Comparison of ENCODE assay signal across 17 cellular contexts in the genomic region with DNA sequence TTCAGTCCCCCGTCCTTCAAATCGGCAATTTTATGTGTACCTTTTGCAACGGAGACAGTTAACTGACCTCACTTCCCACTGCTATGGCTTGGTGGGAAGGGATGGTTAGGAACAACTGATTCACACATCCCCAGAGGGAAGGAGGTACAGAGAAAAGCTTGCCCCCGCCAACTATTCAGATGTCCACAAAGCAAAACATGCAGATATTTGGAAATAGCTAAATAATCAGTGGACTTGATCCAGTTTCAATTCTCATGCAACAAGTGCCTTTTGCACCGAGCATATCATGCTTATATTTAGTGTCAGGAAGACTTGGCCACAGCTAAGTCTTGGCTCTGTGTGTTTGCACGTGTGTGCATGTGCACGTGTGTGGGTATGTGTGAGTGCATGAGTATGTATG.
DNase-seq lines count a peak whose midpoint lies in the region; ATAC-seq and TF ChIP-seq lines count a peak whose summit lies in the region.
"Had no signal": no experiment of that assay in that cellular context is flagged by ENCODE, and none has a peak within 500 bp of the region (broad histone marks: within the 10 kb centered on the region; RNA-seq: fewer than 3 reads in every experiment).

No MANE protein-coding gene starts in this region.

- no peak for TF ChIP-seq EP300 in ovary (IDR thresholded peaks at IDR 0.05)

- 55 to 72% methylated on average over 4 to 7 of the region's 7 CpGs for WGBS in esophagus squamous epithelium, 2 donors
- 37 to 43% (median 42%) methylated on average over 7 of the region's 7 CpGs for WGBS in psoas muscle, 3 donors
- 8 to 27% (median 13%) methylated on average over 7 of the region's 7 CpGs for WGBS in ovary, 3 donors

- no peaks in the 10 kb centered on the region for H3K27me3 ChIP-seq in BJ (ENCODE audit: control insufficient read depth, insufficient read depth, low read length)
- H3K27me3 ChIP-seq in RWPE2 (ENCODE audit: insufficient read depth, poor library complexity, severe bottlenecking), result no peaks in the 10 kb centered on the region
- no peaks in the 10 kb centered on the region for H3K27me3 ChIP-seq in esophagus squamous epithelium
- H3K27me3 ChIP-seq in psoas muscle (ENCODE audit: insufficient read depth in 3 of 3, low read length in 2 of 3), result no peaks in the 10 kb centered on the region
- H3K27me3 ChIP-seq in ovary, result no peaks in the 10 kb centered on the region

- DNase-seq in BJ (ENCODE audit: low read depth), result peak; percentile 7
- no peak for DNase-seq in RWPE2 (ENCODE audit: low spot score)
- DNase-seq in esophagus squamous epithelium (lab: John Stamatoyannopoulos, UW), result no peak
- no peak for DNase-seq in psoas muscle
- DNase-seq in ovary, result no peak
- no peak for DNase-seq in NCI-H226
- DNase-seq in SHP77 treated with DMSO at 0.1 percent for 48 hours (lab: John Stamatoyannopoulos, UW), result no peak
- DNase-seq in T-cell, result no peak
- DNase-seq: activated CD8-positive, alpha-beta T cell treated with anti-CD3 and anti-CD28 coated beads, Interleukin-2, amount 10 ng/mL, durations not matched to agents 7 days and 5 days; DMS53; NCI-H1417 treated with DMSO at 0.1 percent for 48 hours; NCI-H446 treated with DMSO at 0.1 percent for 48 hours; OCI-M1; SW 1271 had no signal

- no peak for ATAC-seq in RWPE2 (ENCODE audit: low read depth)
- ATAC-seq in psoas muscle, result peak in 3 of 4 donors; percentile 24 to 74 (median 39)
- ATAC-seq in T-cell (replicated peaks in 1 of 4), result no peak
- ATAC-seq: activated CD8-positive, alpha-beta T cell treated with anti-CD3 and anti-CD28 coated beads, Interleukin-2, amount 10 ng/mL, durations not matched to agents 7 days and 5 days had no signal

- peaks cover 19% of the 10 kb centered on the region for H3K4me1 ChIP-seq in RWPE2 (ENCODE audit: insufficient read depth, poor library complexity, severe bottlenecking)
- H3K4me1 ChIP-seq in esophagus squamous epithelium, result peaks cover 0 to 17% (median 0%) of the 10 kb centered on the region in 3 donors
- peaks cover 16% of the 10 kb centered on the region for H3K4me1 ChIP-seq in psoas muscle
- H3K4me1 ChIP-seq in ovary (ENCODE audit: insufficient read depth), result peaks cover 18% of the 10 kb centered on the region
- H3K4me1 ChIP-seq: prostate gland had no signal

- H3K27me3 Mint-ChIP-seq in T-cell, result peaks cover 0 to 4% of the 10 kb centered on the region in 2 donors

- TF ChIP-seq POLR2A in esophagus squamous epithelium (IDR thresholded peaks at IDR 0.05) (no peak), ovary (IDR thresholded peaks at IDR 0.05) (no peak)

- intact Hi-C loops in esophagus squamous epithelium (cut with DNase I), result no loop called here
- intact Hi-C loops in psoas muscle (cut with DNase I), result no loop called here
- intact Hi-C loops in ovary (cut with DNase I), result no loop called here

- peak overlapping the region; percentile 59 for H3K27ac ChIP-seq in RWPE2 (ENCODE audit: poor library complexity, severe bottlenecking)
- peak overlapping the region; percentile 14 to 59 (median 42) for H3K27ac ChIP-seq in esophagus squamous epithelium
- H3K27ac ChIP-seq in psoas muscle, result no peak overlapping the region
- H3K27ac ChIP-seq in ovary, result peak overlapping the region in 1 of 2 donors; percentile 14
- H3K27ac ChIP-seq: C4-2B, prostate gland had no signal

- H3K4me1 Mint-ChIP-seq in T-cell, result no peaks in the 10 kb centered on the region

- H3K27ac Mint-ChIP-seq in T-cell, result no peak overlapping the region
- H3K27ac Mint-ChIP-seq: activated CD8-positive, alpha-beta T cell treated with anti-CD3 and anti-CD28 coated beads, Interleukin-2, amount 10 ng/mL, durations not matched to agents 7 days and 5 days; activated T-helper 1 cell treated with anti-CD3 and anti-CD28 coated beads, Interleukin-12 subunit alpha, Interleukin-12 subunit beta, Interleukin-2, Interleukin-4 antibody, amounts not matched to agents 30 ng/mL and 10 ng/mL and 1 ng/mL, durations not matched to agents 14 hours and 24 hours and 36 hours had no signal

- no peaks in the 10 kb centered on the region for H3K9me3 ChIP-seq in RWPE2 (ENCODE audit: severe bottlenecking)
- H3K9me3 ChIP-seq in esophagus squamous epithelium, result no peaks in the 10 kb centered on the region
- no peaks in the 10 kb centered on the region for H3K9me3 ChIP-seq in psoas muscle
- no peaks in the 10 kb centered on the region for H3K9me3 ChIP-seq in ovary
- H3K9me3 ChIP-seq: prostate gland had no signal

- CTCF ChIA-PET in BJ (lab: Yijun Ruan, JAX) (interaction anchor here (2.7 kb wide), 1 partner anchor 56 kb away, joined by 10 read pairs; no protein-coding TSS in a partner anchor), T-cell (lab: Charles Lee) (no interaction called here)

- H3K4me3 Mint-ChIP-seq in T-cell, result no peak overlapping the region
- H3K4me3 Mint-ChIP-seq: activated CD8-positive, alpha-beta T cell treated with anti-CD3 and anti-CD28 coated beads, Interleukin-2, amount 10 ng/mL, durations not matched to agents 7 days and 5 days; activated T-helper 1 cell treated with anti-CD3 and anti-CD28 coated beads, Interleukin-12 subunit alpha, Interleukin-12 subunit beta, Interleukin-2, Interleukin-4 antibody, amounts not matched to agents 30 ng/mL and 10 ng/mL and 1 ng/mL, durations not matched to agents 14 hours and 24 hours and 36 hours had no signal

- no peaks in the 10 kb centered on the region for H3K9me3 Mint-ChIP-seq in T-cell
- H3K9me3 Mint-ChIP-seq: activated T-helper 1 cell treated with anti-CD3 and anti-CD28 coated beads, Interleukin-12 subunit alpha, Interleukin-12 subunit beta, Interleukin-2, Interleukin-4 antibody, amounts not matched to agents 30 ng/mL and 10 ng/mL and 1 ng/mL, durations not matched to agents 14 hours and 24 hours and 36 hours had no signal

- H3K4me3 ChIP-seq in BJ (ENCODE audit: low read depth, low read length) (no peak overlapping the region), RWPE2 (ENCODE audit: severe bottlenecking) (no peak overlapping the region), esophagus squamous epithelium (no peak overlapping the region), psoas muscle (no peak overlapping the region), ovary (no peak overlapping the region)
- H3K4me3 ChIP-seq: prostate gland had no signal

- POLR2A ChIA-PET in BJ (lab: Charles Lee) (no interaction called here), T-cell (lab: Charles Lee) (no interaction called here)

- TF ChIP-seq CTCF in BJ (IDR thresholded peaks at IDR 0.05; ENCODE audit: insufficient read depth, low read depth, low read length) (no peak), RWPE2 (IDR thresholded peaks at IDR 0.05; ENCODE audit: poor library complexity, severe bottlenecking) (no peak), esophagus squamous epithelium (IDR thresholded peaks at IDR 0.05) (no peak), psoas muscle (IDR thresholded peaks at IDR 0.05) (no peak), ovary (IDR thresholded peaks at IDR 0.05) (no peak)

- H3K36me3 ChIP-seq in BJ (ENCODE audit: control insufficient read depth, insufficient read depth, low read length), result no peaks in the 10 kb centered on the region
- H3K36me3 ChIP-seq in RWPE2 (ENCODE audit: low read depth), result no peaks in the 10 kb centered on the region
- H3K36me3 ChIP-seq in esophagus squamous epithelium, result no peaks in the 10 kb centered on the region
- no peaks in the 10 kb centered on the region for H3K36me3 ChIP-seq in psoas muscle (ENCODE audit: insufficient read depth in 1 of 2, low read depth in 1 of 2)
- no peaks in the 10 kb centered on the region for H3K36me3 ChIP-seq in ovary
- H3K36me3 ChIP-seq: prostate gland had no signal

- no peaks in the 10 kb centered on the region for H3K36me3 Mint-ChIP-seq in T-cell

Comparison
In these comparisons a context has a peak if more than half of its experiments do, and no peak if none do; other contexts are left out.
1. ATAC-seq: peak in psoas muscle (3 of 4); none in RWPE2 (single experiment) and T-cell (0 of 4).